In the genomic region with DNA sequence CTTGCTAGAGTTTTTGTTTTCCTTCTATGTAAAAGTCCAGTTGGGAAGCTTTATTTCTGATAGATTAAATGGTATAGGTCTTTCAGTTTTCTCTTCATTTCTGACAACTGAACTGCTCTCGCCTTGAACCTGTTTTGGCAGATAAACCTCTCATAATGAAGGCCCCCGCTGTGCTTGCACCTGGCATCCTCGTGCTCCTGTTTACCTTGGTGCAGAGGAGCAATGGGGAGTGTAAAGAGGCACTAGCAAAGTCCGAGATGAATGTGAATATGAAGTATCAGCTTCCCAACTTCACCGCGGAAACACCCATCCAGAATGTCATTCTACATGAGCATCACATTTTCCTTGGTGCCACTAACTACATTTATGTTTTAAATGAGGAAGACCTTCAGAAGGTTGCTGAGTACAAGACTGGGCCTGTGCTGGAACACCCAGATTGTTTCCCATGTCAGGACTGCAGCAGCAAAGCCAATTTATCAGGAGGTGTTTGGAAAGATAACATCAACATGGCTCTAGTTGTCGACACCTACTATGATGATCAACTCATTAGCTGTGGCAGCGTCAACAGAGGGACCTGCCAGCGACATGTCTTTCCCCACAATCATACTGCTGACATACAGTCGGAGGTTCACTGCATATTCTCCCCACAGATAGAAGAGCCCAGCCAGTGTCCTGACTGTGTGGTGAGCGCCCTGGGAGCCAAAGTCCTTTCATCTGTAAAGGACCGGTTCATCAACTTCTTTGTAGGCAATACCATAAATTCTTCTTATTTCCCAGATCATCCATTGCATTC, we compare ENCODE assay signal across 1 cellular context.
TF ChIP-seq lines count a peak whose summit lies in the region.

No MANE protein-coding gene starts in this region.

TF ChIP-seq in SK-N-SH treated with all-trans-retinoic acid at 6 μM for 48 hours, 23 proteins besides CTCF, POLR2A, EP300 and RAD21 (continued from another document):
- TF ChIP-seq, protein P1, sequence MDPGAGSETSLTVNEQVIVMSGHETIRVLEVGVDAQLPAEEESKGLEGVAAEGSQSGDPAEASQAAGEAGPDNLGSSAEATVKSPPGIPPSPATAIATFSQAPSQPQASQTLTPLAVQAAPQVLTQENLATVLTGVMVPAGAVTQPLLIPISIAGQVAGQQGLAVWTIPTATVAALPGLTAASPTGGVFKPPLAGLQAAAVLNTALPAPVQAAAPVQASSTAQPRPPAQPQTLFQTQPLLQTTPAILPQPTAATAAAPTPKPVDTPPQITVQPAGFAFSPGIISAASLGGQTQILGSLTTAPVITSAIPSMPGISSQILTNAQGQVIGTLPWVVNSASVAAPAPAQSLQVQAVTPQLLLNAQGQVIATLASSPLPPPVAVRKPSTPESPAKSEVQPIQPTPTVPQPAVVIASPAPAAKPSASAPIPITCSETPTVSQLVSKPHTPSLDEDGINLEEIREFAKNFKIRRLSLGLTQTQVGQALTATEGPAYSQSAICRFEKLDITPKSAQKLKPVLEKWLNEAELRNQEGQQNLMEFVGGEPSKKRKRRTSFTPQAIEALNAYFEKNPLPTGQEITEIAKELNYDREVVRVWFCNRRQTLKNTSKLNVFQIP (CRISPR knock-in tag; IDR thresholded peaks at IDR 0.05; ENCODE audit: borderline replicate concordance, low read depth) = no peak
- TF ChIP-seq ZNF70 (CRISPR knock-in tag; IDR thresholded peaks at IDR 0.05) (no peak), SNAI2 (CRISPR knock-in tag; IDR thresholded peaks at IDR 0.05) (no peak), CSDC2 (CRISPR knock-in tag; IDR thresholded peaks at IDR 0.05) (no peak), ZFP3 (CRISPR knock-in tag; IDR thresholded peaks at IDR 0.05) (no peak), ZNF8 (CRISPR knock-in tag; IDR thresholded peaks at IDR 0.05) (no peak), OSR1 (CRISPR knock-in tag; IDR thresholded peaks at IDR 0.05) (no peak), TCF4 (CRISPR knock-in tag; IDR thresholded peaks at IDR 0.05; ENCODE audit: borderline replicate concordance) (no peak), TSHZ2 (CRISPR knock-in tag; IDR thresholded peaks at IDR 0.05) (no peak), ISL1 (CRISPR knock-in tag; IDR thresholded peaks at IDR 0.05) (no peak), BACH2 (CRISPR knock-in tag; IDR thresholded peaks at IDR 0.05; ENCODE audit: borderline replicate concordance) (no peak), PPARA (CRISPR knock-in tag; IDR thresholded peaks at IDR 0.05; ENCODE audit: borderline replicate concordance) (no peak)
- TF ChIP-seq, protein P2, sequence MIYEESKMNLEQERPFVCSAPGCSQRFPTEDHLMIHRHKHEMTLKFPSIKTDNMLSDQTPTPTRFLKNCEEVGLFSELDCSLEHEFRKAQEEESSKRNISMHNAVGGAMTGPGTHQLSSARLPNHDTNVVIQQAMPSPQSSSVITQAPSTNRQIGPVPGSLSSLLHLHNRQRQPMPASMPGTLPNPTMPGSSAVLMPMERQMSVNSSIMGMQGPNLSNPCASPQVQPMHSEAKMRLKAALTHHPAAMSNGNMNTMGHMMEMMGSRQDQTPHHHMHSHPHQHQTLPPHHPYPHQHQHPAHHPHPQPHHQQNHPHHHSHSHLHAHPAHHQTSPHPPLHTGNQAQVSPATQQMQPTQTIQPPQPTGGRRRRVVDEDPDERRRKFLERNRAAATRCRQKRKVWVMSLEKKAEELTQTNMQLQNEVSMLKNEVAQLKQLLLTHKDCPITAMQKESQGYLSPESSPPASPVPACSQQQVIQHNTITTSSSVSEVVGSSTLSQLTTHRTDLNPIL (CRISPR knock-in tag; IDR thresholded peaks at IDR 0.05; ENCODE audit: low read depth) = no peak
TF ChIP-seq in SK-N-SH treated with all-trans-retinoic acid at 6 μM for 48 hours: peak in this region for 0.
